28 cellular contexts compared by ENCODE assay signal in the genomic region with DNA sequence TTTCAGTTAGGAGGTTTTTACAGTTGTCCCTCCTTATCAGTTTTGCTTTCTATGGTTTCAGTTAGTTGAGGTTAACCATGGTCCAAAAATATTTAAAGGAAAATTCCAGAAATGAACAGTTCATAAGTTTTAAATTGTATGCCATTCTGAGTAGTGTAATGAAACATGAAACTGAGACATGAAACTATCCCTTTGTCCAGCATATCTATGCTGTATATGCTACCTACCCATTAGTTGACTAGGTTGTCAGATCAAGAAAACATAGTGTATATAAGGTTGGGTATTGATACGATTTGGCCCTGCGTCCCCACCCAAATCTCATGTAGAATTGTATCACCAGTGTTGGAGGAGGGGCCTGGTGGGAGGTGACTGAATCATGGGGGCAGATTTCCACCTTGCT. TPM values are rescaled to one million over a fixed set of nuclear protein-coding genes. Genes with fewer than 3 reads are reported as not detected.
"Had no signal": no experiment of that assay in that cellular context is flagged by ENCODE, and none has a peak within 500 bp of the region (broad histone marks: within the 10 kb centered on the region; RNA-seq: fewer than 3 reads in every experiment).

No MANE protein-coding gene starts in this region.

- H3K4me1 ChIP-seq: gastroesophageal sphincter, parathyroid adenoma, right atrium auricular region, suprapubic skin, vagina had no signal

- H2AFZ ChIP-seq: hepatocyte, neural progenitor cell, parathyroid adenoma had no signal

- H3K9ac ChIP-seq: neural progenitor cell, parathyroid adenoma had no signal

- DNase-seq: effector CD8-positive, alpha-beta T cell; endodermal cell; foreskin fibroblast; heart left ventricle; kidney; mesenchymal stem cell; mucosa of descending colon; naive B cell; stimulated activated CD4-positive, alpha-beta T cell treated with anti-CD3 and anti-CD28 coated beads, Interleukin-12 subunit alpha, Interleukin-12 subunit beta, amount 100 ng/mL, for 4 hours; stimulated activated CD4-positive, alpha-beta T cell treated with anti-CD3 and anti-CD28 coated beads, Interleukin-1b, Interleukin-23, amount 100 ng/mL, for 48 hours; stimulated activated CD4-positive, alpha-beta T cell treated with anti-CD3 and anti-CD28 coated beads, Interleukin-4, amount 100 ng/mL, for 1 hour; stimulated activated CD8-positive, alpha-beta memory T cell treated with anti-CD3 and anti-CD28 coated beads, Interleukin-4, amount 100 ng/mL, for 48 hours; stimulated activated naive CD4-positive, alpha-beta T cell; stimulated activated naive CD8-positive, alpha-beta T cell treated with anti-CD3 and anti-CD28 coated beads, Interleukin-15, amount 100 ng/mL, for 72 hours; transverse colon had no signal

- H3K27ac ChIP-seq: epithelial cell of prostate, gastroesophageal sphincter, heart left ventricle, hepatocyte, neural progenitor cell, parathyroid adenoma, right atrium auricular region, suprapubic skin, transverse colon, vagina had no signal

- H3K4me2 ChIP-seq: hepatocyte, neural progenitor cell, smooth muscle cell had no signal

- H3K27me3 ChIP-seq: gastroesophageal sphincter, heart left ventricle, hepatocyte, neural progenitor cell, right atrium auricular region, suprapubic skin, transverse colon, vagina had no signal

- H3K79me2 ChIP-seq: hepatocyte, parathyroid adenoma had no signal

- ATAC-seq: esophagus mucosa; gastroesophageal sphincter; heart left ventricle; left lobe of liver; mucosa of descending colon; sciatic nerve; stimulated activated naive CD8-positive, alpha-beta T cell treated with anti-CD3 and anti-CD28 coated beads, Interleukin-15, amount 100 ng/mL, for 72 hours had no signal

- H3K9me3 ChIP-seq: gastroesophageal sphincter, heart left ventricle, mucosa of descending colon, right atrium auricular region, suprapubic skin, transverse colon, vagina had no signal

- H3K4me3 ChIP-seq: gastroesophageal sphincter, heart left ventricle, hepatocyte, mucosa of descending colon, neural progenitor cell, right atrium auricular region, smooth muscle cell, suprapubic skin, transverse colon, vagina had no signal

- H3K36me3 ChIP-seq: gastroesophageal sphincter, heart left ventricle, neural progenitor cell, right atrium auricular region, suprapubic skin, transverse colon, vagina had no signal

RNA-seq across cellular contexts. Expression of gene VGLL2, which starts 39.1 kb away (rescaled TPM):
- polyA plus RNA-seq: hepatocyte, liver, smooth muscle cell had no signal
